ENCODE assay signal across 8 cellular contexts in the genomic region with DNA sequence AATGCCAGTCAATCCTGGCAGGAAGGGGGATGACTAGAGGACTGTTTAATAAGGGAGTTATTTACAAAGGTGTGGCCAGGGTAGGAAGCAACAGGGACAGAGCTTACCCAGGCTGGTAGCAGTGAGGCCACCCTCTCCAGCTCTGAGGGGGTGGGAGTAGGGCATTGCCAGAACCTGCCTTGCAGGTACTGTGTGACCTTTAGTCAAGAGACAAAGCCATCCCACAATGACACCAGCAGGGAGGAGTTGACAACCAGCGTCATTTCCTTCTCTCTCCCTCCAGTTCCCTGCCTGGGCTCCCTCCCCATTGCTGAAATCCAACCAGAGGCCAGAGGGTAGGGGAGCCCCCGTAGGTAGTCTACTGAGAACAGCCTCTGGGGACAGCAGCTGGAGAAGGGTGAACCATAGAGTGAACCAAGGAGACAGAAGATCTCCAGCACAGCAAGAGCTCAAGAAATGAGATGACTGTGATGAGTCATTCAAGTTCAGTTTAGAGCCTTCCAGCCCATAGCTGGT. TPM values are rescaled to one million over a fixed set of nuclear protein-coding genes. Genes with fewer than 3 reads are reported as not detected.
A peak's percentile ranks its signal among the peaks of the same experiment; 100 is the strongest.
DNase-seq lines count a peak whose midpoint lies in the region; ATAC-seq and TF ChIP-seq lines count a peak whose summit lies in the region.

No MANE protein-coding gene starts in this region.

- H3K36me3 ChIP-seq in lung (ENCODE audit: control insufficient read depth in 2 of 2, insufficient read depth in 2 of 2, low read length in 2 of 2): no peaks in the 10 kb centered on the region

- TF ChIP-seq POLR2A in GM18505 (IDR thresholded peaks at IDR 0.05; ENCODE audit: borderline replicate concordance, extremely low read depth, insufficient read depth, insufficient read length): no peak

- no peak overlapping the region for H3K4me3 ChIP-seq in lung

- no peak for TF ChIP-seq CTCF in lung (IDR thresholded peaks at IDR 0.05; ENCODE audit: control extremely low read depth, extremely low read depth)

- no peaks in the 10 kb centered on the region for H3K27me3 ChIP-seq in lung (ENCODE audit: control insufficient read depth, insufficient read depth)

- peaks cover 0 to 5% of the 10 kb centered on the region in 2 donors for H3K9me3 ChIP-seq in lung (ENCODE audit: control insufficient read depth in 2 of 2, insufficient read depth in 1 of 2, low read length in 1 of 2)

- WGBS in lung, 2 donors: 75 to 78% methylated on average over 2 of the region's 2 CpGs

- ATAC-seq in GM18505 (IDR thresholded peaks at IDR 0.05; ENCODE audit: unreplicated experiment) (peak; percentile 46), GM21723 (IDR thresholded peaks at IDR 0.05; ENCODE audit: unreplicated experiment) (peak; percentile 69), lung (ENCODE audit: insufficient read depth, low FRiP score) (peak; percentile 11), HG03045 (IDR thresholded peaks at IDR 0.05; ENCODE audit: unreplicated experiment) (no peak)

- H3K4me1 ChIP-seq in lung (ENCODE audit: control insufficient read depth in 2 of 2, insufficient read depth in 2 of 2, low read length in 2 of 2): peaks cover 0 to 8% of the 10 kb centered on the region in 2 donors

- peak; percentile 13 for DNase-seq in NCI-H146 (lab: John Stamatoyannopoulos, UW)
- DNase-seq in lung (ENCODE audit: low spot score): no peak
- DNase-seq in effector CD4-positive, alpha-beta T cell: no peak
- DNase-seq in GOT3 (lab: John Stamatoyannopoulos, UW): no peak
- DNase-seq in activated gamma-delta T cell treated with Interleukin-2 at 50 U/mL for 16 hours: no peak

- no peak overlapping the region for H3K27ac ChIP-seq in lung (ENCODE audit: low read depth in 1 of 2, low read length in 1 of 2)

RNA-seq across cellular contexts. Expression of a gene that starts 33.3 kb away (rescaled TPM):
- total RNA-seq in lung: 10 to 100 TPM; 21.4 to 36.7 TPM
- 10 to 100 TPM; 10.5 to 18.8 TPM for polyA plus RNA-seq in lung
